ENCODE assay signal across 1 cellular context in genomic region chr12:53998174-53998899, GRCh38.
TF ChIP-seq lines count a peak whose summit lies in the region.

No MANE protein-coding gene starts in this region.

TF ChIP-seq in HEK293, 187 proteins besides CTCF, POLR2A, EP300 and RAD21 (continued from another document):
- TF ChIP-seq HIC1 (tag by site-specific recombination; IDR thresholded peaks at IDR 0.05) (no peak), ZNF514 (tag by site-specific recombination; IDR thresholded peaks at IDR 0.05) (no peak)
